31 cellular contexts compared by ENCODE assay signal in genomic region chr13:37501187-37501586, GRCh38.
"Had no signal": no experiment of that assay in that cellular context is flagged by ENCODE, and none has a peak within 500 bp of the region (broad histone marks: within the 10 kb centered on the region; RNA-seq: fewer than 3 reads in every experiment).

No MANE protein-coding gene starts in this region.

- H3K36me3 ChIP-seq: left ventricle myocardium inferior, neural progenitor cell, neutrophil, ovary, prostate gland, stomach, thyroid gland, transverse colon, upper lobe of left lung, vagina had no signal

- H3K27me3 ChIP-seq: neural progenitor cell, neutrophil, ovary, stomach, testis, thyroid gland, transverse colon, upper lobe of left lung, vagina had no signal

- H3K4me3 ChIP-seq: left ventricle myocardium inferior, lung, neural progenitor cell, ovary, prostate gland, skin epidermis, stomach, testis, thyroid gland, transverse colon, upper lobe of left lung, vagina had no signal

- H3K27ac Mint-ChIP-seq: mesothelial cell of epicardium; naive B cell; natural killer cell; nephron progenitor cell; neural progenitor cell; stimulated activated naive B cell treated with anti-CD40 and anti-IgM and Interleukin-4, amounts not matched to agents 10 μg/mL and 1 μg/mL and 100 μg/mL, for 72 hours had no signal

- H3K4me3 Mint-ChIP-seq: mesothelial cell of epicardium; naive B cell; natural killer cell; nephron progenitor cell; neural progenitor cell; stimulated activated naive B cell treated with anti-CD40 and anti-IgM and Interleukin-4, amounts not matched to agents 10 μg/mL and 1 μg/mL and 100 μg/mL, for 72 hours had no signal

- H3K27me3 Mint-ChIP-seq: naive B cell; stimulated activated naive B cell treated with anti-CD40 and anti-IgM and Interleukin-4, amounts not matched to agents 10 μg/mL and 1 μg/mL and 100 μg/mL, for 72 hours had no signal

- H3K9me3 Mint-ChIP-seq: mesothelial cell of epicardium; nephron progenitor cell; neural progenitor cell; stimulated activated naive B cell treated with anti-CD40 and anti-IgM and Interleukin-4, amounts not matched to agents 10 μg/mL and 1 μg/mL and 100 μg/mL, for 72 hours had no signal

- H3K27ac ChIP-seq: left ventricle myocardium inferior, neural progenitor cell, neutrophil, ovary, prostate gland, skin epidermis, stomach, testis, thyroid gland, transverse colon, upper lobe of left lung, vagina had no signal

- H3K4me1 Mint-ChIP-seq: mesothelial cell of epicardium; naive B cell; natural killer cell; nephron progenitor cell; neural progenitor cell; stimulated activated naive B cell treated with anti-CD40 and anti-IgM and Interleukin-4, amounts not matched to agents 10 μg/mL and 1 μg/mL and 100 μg/mL, for 72 hours had no signal

- H3K36me3 Mint-ChIP-seq: mesothelial cell of epicardium; naive B cell; natural killer cell; neural progenitor cell; stimulated activated naive B cell treated with anti-CD40 and anti-IgM and Interleukin-4, amounts not matched to agents 10 μg/mL and 1 μg/mL and 100 μg/mL, for 72 hours had no signal

- ATAC-seq: natural killer cell; right cardiac atrium; sciatic nerve; stimulated activated naive B cell treated with anti-CD40 and anti-IgM and Interleukin-4, amounts not matched to agents 10 μg/mL and 1 μg/mL and 100 μg/mL, for 72 hours; stimulated activated naive CD8-positive, alpha-beta T cell treated with anti-CD3 and anti-CD28 coated beads, Interleukin-15, Interleukin-2, amounts not matched to agents 100 U/mL and 50 U/mL, for 24 hours had no signal

- DNase-seq: hippocampal formation; islet precursor cell; left ventricle myocardium inferior; mesendoderm; naive B cell; natural killer cell; nephron progenitor cell; occipital lobe; ovary; posterior cingulate gyrus; retina; right cardiac atrium; stimulated activated CD4-positive, alpha-beta T cell treated with anti-CD3 and anti-CD28 coated beads, Interleukin-12 subunit alpha, Interleukin-12 subunit beta, amount 100 ng/mL, for 4 hours; stimulated activated CD4-positive, alpha-beta T cell treated with anti-CD3 and anti-CD28 coated beads, Interleukin-15, amount 100 ng/mL, for 24 hours; stimulated activated CD4-positive, alpha-beta T cell treated with anti-CD3 and anti-CD28 coated beads, Interleukin-2, amount 100 ng/mL, for 24 hours; stimulated activated CD4-positive, alpha-beta T cell treated with anti-CD3 and anti-CD28 coated beads, Interleukin-4, amount 100 ng/mL, for 1 hour; stimulated activated naive B cell treated with anti-CD40 and anti-IgM and Interleukin-4, amounts not matched to agents 10 μg/mL and 1 μg/mL and 100 μg/mL, for 72 hours; stimulated activated naive CD8-positive, alpha-beta T cell treated with anti-CD3 and anti-CD28 coated beads, Interleukin-15, Interleukin-2, amounts not matched to agents 100 U/mL and 50 U/mL, for 24 hours; stomach; testis; thyroid gland; transverse colon; upper lobe of left lung had no signal
